1 cellular context compared by ENCODE assay signal in the genomic region with DNA sequence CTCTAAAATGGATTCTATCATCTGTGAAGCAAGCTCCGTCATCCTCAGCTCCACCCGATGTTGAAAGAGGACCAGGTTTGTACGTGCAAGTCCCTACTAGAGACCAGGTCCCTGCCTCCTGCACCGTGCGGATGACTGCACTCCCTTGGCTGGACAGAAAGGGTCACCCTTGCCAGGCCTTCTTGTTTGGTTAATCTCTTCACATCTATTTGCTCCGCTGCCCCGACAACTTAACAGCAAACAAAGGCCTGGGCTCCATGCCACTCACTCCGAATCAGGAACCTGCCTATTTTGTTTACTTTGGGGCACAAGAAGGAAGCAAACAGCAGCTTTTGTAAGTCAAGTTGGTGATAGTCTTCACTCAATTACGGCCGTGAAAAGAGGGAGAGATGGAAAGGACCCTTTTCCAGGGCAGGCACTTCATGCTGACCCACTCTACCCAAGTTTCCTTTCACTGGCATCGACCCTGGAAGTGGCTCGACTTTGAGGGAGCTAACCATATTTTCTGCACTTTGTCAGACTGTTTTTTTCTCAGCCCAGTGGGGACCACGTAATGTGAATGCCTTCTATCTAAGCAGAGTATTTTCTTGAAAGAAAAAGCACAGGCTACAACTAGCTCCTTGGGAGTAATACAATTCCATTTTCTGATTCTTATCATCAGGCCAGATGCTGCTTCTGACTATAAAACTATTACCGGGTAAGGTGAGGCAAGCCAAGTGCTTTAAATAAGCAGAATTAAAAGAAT.
TF ChIP-seq lines count a peak whose summit lies in the region.

No MANE protein-coding gene starts in this region.

TF ChIP-seq in HepG2, 621 proteins besides CTCF, POLR2A, EP300 and RAD21 (continued from another document and continues in another):
- TF ChIP-seq, protein P1, sequence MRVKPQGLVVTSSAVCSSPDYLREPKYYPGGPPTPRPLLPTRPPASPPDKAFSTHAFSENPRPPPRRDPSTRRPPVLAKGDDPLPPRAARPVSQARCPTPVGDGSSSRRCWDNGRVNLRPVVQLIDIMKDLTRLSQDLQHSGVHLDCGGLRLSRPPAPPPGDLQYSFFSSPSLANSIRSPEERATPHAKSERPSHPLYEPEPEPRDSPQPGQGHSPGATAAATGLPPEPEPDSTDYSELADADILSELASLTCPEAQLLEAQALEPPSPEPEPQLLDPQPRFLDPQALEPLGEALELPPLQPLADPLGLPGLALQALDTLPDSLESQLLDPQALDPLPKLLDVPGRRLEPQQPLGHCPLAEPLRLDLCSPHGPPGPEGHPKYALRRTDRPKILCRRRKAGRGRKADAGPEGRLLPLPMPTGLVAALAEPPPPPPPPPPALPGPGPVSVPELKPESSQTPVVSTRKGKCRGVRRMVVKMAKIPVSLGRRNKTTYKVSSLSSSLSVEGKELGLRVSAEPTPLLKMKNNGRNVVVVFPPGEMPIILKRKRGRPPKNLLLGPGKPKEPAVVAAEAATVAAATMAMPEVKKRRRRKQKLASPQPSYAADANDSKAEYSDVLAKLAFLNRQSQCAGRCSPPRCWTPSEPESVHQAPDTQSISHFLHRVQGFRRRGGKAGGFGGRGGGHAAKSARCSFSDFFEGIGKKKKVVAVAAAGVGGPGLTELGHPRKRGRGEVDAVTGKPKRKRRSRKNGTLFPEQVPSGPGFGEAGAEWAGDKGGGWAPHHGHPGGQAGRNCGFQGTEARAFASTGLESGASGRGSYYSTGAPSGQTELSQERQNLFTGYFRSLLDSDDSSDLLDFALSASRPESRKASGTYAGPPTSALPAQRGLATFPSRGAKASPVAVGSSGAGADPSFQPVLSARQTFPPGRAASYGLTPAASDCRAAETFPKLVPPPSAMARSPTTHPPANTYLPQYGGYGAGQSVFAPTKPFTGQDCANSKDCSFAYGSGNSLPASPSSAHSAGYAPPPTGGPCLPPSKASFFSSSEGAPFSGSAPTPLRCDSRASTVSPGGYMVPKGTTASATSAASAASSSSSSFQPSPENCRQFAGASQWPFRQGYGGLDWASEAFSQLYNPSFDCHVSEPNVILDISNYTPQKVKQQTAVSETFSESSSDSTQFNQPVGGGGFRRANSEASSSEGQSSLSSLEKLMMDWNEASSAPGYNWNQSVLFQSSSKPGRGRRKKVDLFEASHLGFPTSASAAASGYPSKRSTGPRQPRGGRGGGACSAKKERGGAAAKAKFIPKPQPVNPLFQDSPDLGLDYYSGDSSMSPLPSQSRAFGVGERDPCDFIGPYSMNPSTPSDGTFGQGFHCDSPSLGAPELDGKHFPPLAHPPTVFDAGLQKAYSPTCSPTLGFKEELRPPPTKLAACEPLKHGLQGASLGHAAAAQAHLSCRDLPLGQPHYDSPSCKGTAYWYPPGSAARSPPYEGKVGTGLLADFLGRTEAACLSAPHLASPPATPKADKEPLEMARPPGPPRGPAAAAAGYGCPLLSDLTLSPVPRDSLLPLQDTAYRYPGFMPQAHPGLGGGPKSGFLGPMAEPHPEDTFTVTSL (CRISPR knock-in tag; IDR thresholded peaks at IDR 0.05; ENCODE audit: borderline replicate concordance): peak; percentile 48; the same call in 1 of the 2 replicates
- TF ChIP-seq KDM5B (CRISPR knock-in tag; IDR thresholded peaks at IDR 0.05; ENCODE audit: borderline replicate concordance) (no peak), ZBTB7A (CRISPR knock-in tag; IDR thresholded peaks at IDR 0.05) (no peak), ELF3 (CRISPR knock-in tag; IDR thresholded peaks at IDR 0.05) (0 out of 2 replicates have a peak, but pooled peaks have one; percentile 42), NR2F6 (IDR thresholded peaks at IDR 0.05) (0 out of 2 replicates have a peak, but pooled peaks have one; percentile 20), NR2F6 (CRISPR knock-in tag; IDR thresholded peaks at IDR 0.05) (peak; percentile 64), ZMYM4 (CRISPR knock-in tag; IDR thresholded peaks at IDR 0.05) (peak; percentile 72), CHCHD3 (CRISPR knock-in tag; IDR thresholded peaks at IDR 0.05) (no peak), HOMEZ (CRISPR knock-in tag; IDR thresholded peaks at IDR 0.05; ENCODE audit: low read depth) (0 out of 2 replicates have a peak, but pooled peaks have one; percentile 19), ZKSCAN1 (IDR thresholded peaks at IDR 0.05; ENCODE audit: low read length) (no peak), ZNF563 (CRISPR knock-in tag; IDR thresholded peaks at IDR 0.05) (no peak), STAG1 (CRISPR knock-in tag; IDR thresholded peaks at IDR 0.05) (peak; percentile 62), KLF15 (CRISPR knock-in tag; IDR thresholded peaks at IDR 0.05; ENCODE audit: borderline replicate concordance) (no peak), ZBTB38 (CRISPR knock-in tag; IDR thresholded peaks at IDR 0.05) (peak; percentile 78; the same call in 1 of the 2 replicates), EZH2 (conservative IDR thresholded peaks at IDR 0.05; ENCODE audit: low read depth, low read length) (no peak), ZNF383 (CRISPR knock-in tag; IDR thresholded peaks at IDR 0.05; ENCODE audit: borderline replicate concordance) (no peak), ZNF138 (CRISPR knock-in tag; IDR thresholded peaks at IDR 0.05; ENCODE audit: low read depth) (no peak), HDAC2 (CRISPR knock-in tag; IDR thresholded peaks at IDR 0.05) (peak; percentile 70), HNF4A (CRISPR knock-in tag; IDR thresholded peaks at IDR 0.05) (peak; percentile 21; the same call in 1 of the 2 replicates), MEIS2 (CRISPR knock-in tag; IDR thresholded peaks at IDR 0.05) (no peak), HIC2 (CRISPR knock-in tag; IDR thresholded peaks at IDR 0.05; ENCODE audit: low read depth) (peak; percentile 92), REPIN1 (CRISPR knock-in tag; IDR thresholded peaks at IDR 0.05; ENCODE audit: borderline replicate concordance, low read depth) (no peak), KLF12 (CRISPR knock-in tag; IDR thresholded peaks at IDR 0.05; ENCODE audit: borderline replicate concordance) (no peak), ZNF782 (CRISPR knock-in tag; IDR thresholded peaks at IDR 0.05; ENCODE audit: borderline replicate concordance) (no peak), ZNF407 (CRISPR knock-in tag; IDR thresholded peaks at IDR 0.05; ENCODE audit: not compliant biosample characterization) (no peak), ZNF33B (CRISPR knock-in tag; IDR thresholded peaks at IDR 0.05) (no peak), KDM3A (CRISPR knock-in tag; IDR thresholded peaks at IDR 0.05; ENCODE audit: low read depth) (no peak), GZF1 (CRISPR knock-in tag; IDR thresholded peaks at IDR 0.05) (0 out of 2 replicates have a peak, but pooled peaks have one; percentile 32), ZNF792 (CRISPR knock-in tag; IDR thresholded peaks at IDR 0.05) (0 out of 2 replicates have a peak, but pooled peaks have one; percentile 28), SMYD3 (CRISPR knock-in tag; IDR thresholded peaks at IDR 0.05) (no peak), CENPT (CRISPR knock-in tag; IDR thresholded peaks at IDR 0.05; ENCODE audit: low read depth) (no peak), ARNT2 (CRISPR knock-in tag; IDR thresholded peaks at IDR 0.05; ENCODE audit: low read depth) (no peak), ZFP1 (CRISPR knock-in tag; IDR thresholded peaks at IDR 0.05) (no peak), HHEX (CRISPR knock-in tag; IDR thresholded peaks at IDR 0.05) (0 out of 2 replicates have a peak, but pooled peaks have one; percentile 31), GLMP (CRISPR knock-in tag; IDR thresholded peaks at IDR 0.05; ENCODE audit: borderline replicate concordance) (no peak), ATAD3A (CRISPR knock-in tag; IDR thresholded peaks at IDR 0.05) (no peak), POLR2G (IDR thresholded peaks at IDR 0.05; ENCODE audit: low read depth, low read length) (no peak), ZFP82 (CRISPR knock-in tag; IDR thresholded peaks at IDR 0.05; ENCODE audit: borderline replicate concordance) (no peak), ZBTB8A (CRISPR knock-in tag; IDR thresholded peaks at IDR 0.05; ENCODE audit: borderline replicate concordance, low read depth) (no peak), TBX2 (CRISPR knock-in tag; IDR thresholded peaks at IDR 0.05; ENCODE audit: borderline replicate concordance) (peak; percentile 58; the same call in 1 of the 2 replicates)
- TF ChIP-seq, protein P2, sequence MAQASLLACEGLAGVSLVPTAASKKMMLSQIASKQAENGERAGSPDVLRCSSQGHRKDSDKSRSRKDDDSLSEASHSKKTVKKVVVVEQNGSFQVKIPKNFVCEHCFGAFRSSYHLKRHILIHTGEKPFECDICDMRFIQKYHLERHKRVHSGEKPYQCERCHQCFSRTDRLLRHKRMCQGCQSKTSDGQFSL (CRISPR knock-in tag; IDR thresholded peaks at IDR 0.05): no peak
